In the genomic region with DNA sequence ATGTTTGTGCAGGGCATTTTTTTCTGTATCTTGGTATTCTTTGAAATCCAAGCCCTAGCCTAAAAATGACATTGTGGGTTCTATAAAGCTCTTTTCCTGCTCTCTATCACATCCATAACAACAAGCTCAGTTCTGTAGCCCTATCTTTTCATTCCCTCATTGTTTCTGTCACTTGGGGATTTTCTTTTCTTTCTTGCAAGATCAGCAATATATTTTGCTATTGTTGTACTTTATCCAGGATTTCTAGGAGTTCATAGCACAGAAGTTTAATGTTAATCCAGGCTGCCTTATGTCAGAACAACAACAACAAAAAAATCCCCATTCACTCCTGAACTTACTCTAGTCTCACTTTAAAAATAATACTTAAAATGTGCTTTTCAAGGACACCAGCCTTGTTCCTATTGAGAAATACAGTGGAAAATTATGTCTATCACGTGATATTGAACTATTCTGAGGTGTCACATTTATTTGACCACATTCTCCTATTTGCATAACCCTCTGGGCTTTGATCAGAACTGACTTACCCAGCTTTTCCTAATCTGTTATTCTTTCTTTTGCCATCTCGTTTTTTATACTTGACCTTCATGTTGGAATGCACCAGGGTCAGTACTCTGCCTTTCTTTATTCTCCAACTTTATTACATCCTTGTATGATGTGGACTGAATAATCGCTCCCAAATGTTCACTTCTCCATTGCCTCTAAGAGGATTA, we compare ENCODE assay signal across 1 cellular context.
TF ChIP-seq lines count a peak whose summit lies in the region.

No MANE protein-coding gene starts in this region.

TF ChIP-seq in HepG2, 621 proteins besides CTCF, POLR2A, EP300 and RAD21 (continued from another document):
- TF ChIP-seq ARID5B (CRISPR knock-in tag; IDR thresholded peaks at IDR 0.05): no peak
